ENCODE assay signal across 8 cellular contexts in genomic region chr5:115586525-115587146, GRCh38. TPM values are rescaled to one million over a fixed set of nuclear protein-coding genes. Genes with fewer than 3 reads are reported as not detected.
DNase-seq lines count a peak whose midpoint lies in the region; TF ChIP-seq lines count a peak whose summit lies in the region.

No MANE protein-coding gene starts in this region.

- peaks cover 2% of the 10 kb centered on the region for H3K79me2 ChIP-seq in hepatocyte

- TF ChIP-seq RAD21 in Ishikawa (IDR thresholded peaks at IDR 0.05; ENCODE audit: low read depth), result peak; percentile 65

- no peak overlapping the region for H2AFZ ChIP-seq in hepatocyte

- 57% methylated on average over 6 of the region's 6 CpGs for WGBS in hepatocyte (ENCODE audit: low lambda C conversion rate, missing lambda C conversion rate)
- 44 to 54% methylated on average over 6 of the region's 6 CpGs for WGBS in tibial nerve, 2 donors

- DNase-seq in G401 (ENCODE audit: low spot score) (peak; percentile 64), SKM-1 (lab: John Stamatoyannopoulos, UW; ENCODE audit: unreplicated experiment) (peak; percentile 26), hepatocyte (ENCODE audit: low spot score) (peak; percentile 38), tibial nerve (ENCODE audit: low spot score in 2 of 2) (no peak), hepatic stellate cell (ENCODE audit: low spot score) (no peak), NCI-H226 (no peak), H7 (no peak)

- H3K27ac ChIP-seq in hepatocyte, result no peak overlapping the region
- H3K27ac ChIP-seq in tibial nerve, result no peak overlapping the region

- no peaks in the 10 kb centered on the region for H3K27me3 ChIP-seq in hepatocyte
- no peaks in the 10 kb centered on the region for H3K27me3 ChIP-seq in tibial nerve
- no peaks in the 10 kb centered on the region for H3K27me3 ChIP-seq in H7 (ENCODE audit: control insufficient read depth, insufficient read depth, low read length)

- TF ChIP-seq CTCF in hepatocyte (IDR thresholded peaks at IDR 0.05; ENCODE audit: poor library complexity) (peak; percentile 73), tibial nerve (IDR thresholded peaks at IDR 0.05) (peak; percentile 46 to 66 (median 58))

- H3K4me1 ChIP-seq in hepatocyte (ENCODE audit: insufficient read depth), result no peaks in the 10 kb centered on the region
- peaks cover 0 to 3% (median 0%) of the 10 kb centered on the region in 4 donors for H3K4me1 ChIP-seq in tibial nerve

- no peak overlapping the region for H3K4me3 ChIP-seq in hepatocyte
- no peak overlapping the region for H3K4me3 ChIP-seq in tibial nerve
- H3K4me3 ChIP-seq in H7 (ENCODE audit: insufficient read depth, low read depth, low read length), result no peak overlapping the region

- H3K9me3 ChIP-seq in hepatocyte (ENCODE audit: low read depth) (no peaks in the 10 kb centered on the region), tibial nerve (no peaks in the 10 kb centered on the region)

- H3K9me2 ChIP-seq in hepatocyte (replicated peaks; ENCODE audit: insufficient read depth), result no peaks in the 10 kb centered on the region

- H3K4me2 ChIP-seq in hepatocyte, result no peak overlapping the region

- in situ Hi-C loops in G401 (cut with HindIII; ENCODE audit: low sequenced_read_pairs), result no loop called here

- TF ChIP-seq POLR2A in tibial nerve (IDR thresholded peaks at IDR 0.05), result no peak

- TF ChIP-seq EP300 in Ishikawa (IDR thresholded peaks at IDR 0.05; ENCODE audit: borderline replicate concordance) (no peak), tibial nerve (IDR thresholded peaks at IDR 0.05) (no peak)

- H4K20me1 ChIP-seq in hepatocyte (ENCODE audit: insufficient read depth, poor library complexity, severe bottlenecking), result no peaks in the 10 kb centered on the region

- H3K36me3 ChIP-seq in hepatocyte (replicated peaks; ENCODE audit: insufficient read depth, low read depth) (no peaks in the 10 kb centered on the region), tibial nerve (no peaks in the 10 kb centered on the region), H7 (replicated peaks; ENCODE audit: control insufficient read depth, insufficient read depth, low read length) (no peaks in the 10 kb centered on the region)

TF ChIP-seq in Ishikawa, 13 proteins besides CTCF, POLR2A, EP300 and RAD21:
- TF ChIP-seq TEAD4 (IDR thresholded peaks at IDR 0.05) (no peak), CREB1 (IDR thresholded peaks at IDR 0.05; ENCODE audit: low read depth) (no peak), TCF12 (IDR thresholded peaks at IDR 0.05; ENCODE audit: low read depth) (no peak), ZBTB7A (IDR thresholded peaks at IDR 0.05; ENCODE audit: low read depth) (no peak), YY1 (IDR thresholded peaks at IDR 0.05; ENCODE audit: low read depth) (no peak), CEBPB (IDR thresholded peaks at IDR 0.05) (no peak), TAF1 (IDR thresholded peaks at IDR 0.05; ENCODE audit: low read depth) (no peak), REST (IDR thresholded peaks at IDR 0.05; ENCODE audit: low read depth) (no peak), USF1 (IDR thresholded peaks at IDR 0.05) (no peak), NFIC (IDR thresholded peaks at IDR 0.05) (no peak), MAX (IDR thresholded peaks at IDR 0.05) (no peak), EGR1 (IDR thresholded peaks at IDR 0.05) (no peak), FOXM1 (IDR thresholded peaks at IDR 0.05; ENCODE audit: borderline replicate concordance, low read depth) (no peak)

RNA-seq across cellular contexts. Expression of gene TICAM2, which starts 15.6 kb away (rescaled TPM):
- not detected in 2 replicates for total RNA-seq in G401 (2014; rRNA removed; shearing (Covaris generic))
- 2.1 TPM in 1 of 2 replicates, not detected in the other for total RNA-seq in hepatocyte
- polyA plus RNA-seq in hepatocyte, result 2.5 TPM in 2 replicates
- total RNA-seq in tibial nerve, result 1 to 10 TPM; 1.0 to 2.8 (median 1.8) TPM
- not detected in 2 replicates for total RNA-seq in H7 (2014; rRNA removed; shearing (Covaris generic))

RNA-seq across cellular contexts. Expression of gene TMED7, which starts 39.2 kb away (rescaled TPM):
- 31.1 and 52.2 TPM in 2 replicates for total RNA-seq in G401 (2014; rRNA removed; shearing (Covaris generic))
- 184 and 214 TPM in 2 replicates for total RNA-seq in hepatocyte
- 75.3 and 88.1 TPM in 2 replicates for polyA plus RNA-seq in hepatocyte
- total RNA-seq in tibial nerve, result 10 to 100 TPM; 58.5 to 82.5 (median 76.4) TPM
- total RNA-seq in H7 (2014; rRNA removed; shearing (Covaris generic)), result 53.0 and 58.9 TPM in 2 replicates

RNA-seq across cellular contexts. Expression of gene FEM1C, which starts 42.1 kb away (rescaled TPM):
- total RNA-seq in G401 (2014; rRNA removed; shearing (Covaris generic)), result 4.8 and 7.8 TPM in 2 replicates
- total RNA-seq in hepatocyte (24.6 and 27.0 TPM in 2 replicates), tibial nerve (10 to 100 TPM; 16.9 to 24.5 (median 20.3) TPM)
- 7.7 and 10.7 TPM in 2 replicates for polyA plus RNA-seq in hepatocyte
- total RNA-seq in H7 (2014; rRNA removed; shearing (Covaris generic)), result 8.7 and 11.0 TPM in 2 replicates

Comparison
In these comparisons a context has a peak if more than half of its experiments do, and no peak if none do; other contexts are left out.
1. DNase-seq: peak in G401 (single experiment), SKM-1 (single experiment) and hepatocyte (single experiment); none in tibial nerve (0 of 2), hepatic stellate cell (single experiment), NCI-H226 (single experiment) and H7 (single experiment).